ENCODE assay signal across 8 cellular contexts in the genomic region with DNA sequence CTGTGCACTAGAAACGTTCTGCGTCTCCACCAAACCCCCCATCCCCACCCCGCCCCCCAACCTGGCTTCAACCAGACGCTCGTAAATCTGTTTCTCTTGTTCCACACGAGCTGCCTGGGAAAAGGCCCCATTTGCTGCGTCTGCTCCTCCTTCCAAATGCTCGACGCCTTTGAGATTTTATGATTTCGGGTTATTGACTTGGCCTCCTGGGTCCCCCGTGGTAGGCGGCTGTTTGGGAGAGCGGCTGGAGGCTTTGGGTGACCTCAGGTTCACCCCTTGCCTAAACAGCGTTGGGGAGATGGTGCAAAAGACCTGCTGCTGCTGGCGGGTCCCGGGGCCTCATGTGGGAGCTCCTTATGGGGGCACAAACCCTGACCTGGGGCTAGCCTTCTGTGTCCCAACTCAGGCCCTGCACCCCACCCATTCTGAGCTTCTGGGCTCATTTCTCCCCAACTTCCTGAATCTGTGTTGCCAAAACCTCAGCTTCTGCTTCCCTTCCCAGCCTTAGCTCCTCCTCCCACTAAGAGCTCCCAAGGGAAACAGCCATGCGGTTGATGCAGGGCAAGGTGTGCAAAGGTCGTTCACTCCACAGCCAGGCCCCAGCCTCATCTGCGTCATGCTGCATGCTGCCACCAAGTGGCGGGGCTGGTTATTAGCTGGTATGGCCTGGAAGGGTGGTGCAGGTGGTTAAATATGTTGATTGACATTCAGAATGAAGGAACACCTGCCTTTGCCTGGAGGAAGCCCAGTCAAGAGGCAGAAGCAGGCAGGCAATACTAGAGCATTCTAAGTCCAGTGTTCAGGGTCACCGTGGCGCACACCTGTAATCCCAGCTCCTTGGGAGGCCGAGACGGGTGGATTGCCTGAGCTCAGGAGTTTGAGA. TPM values are rescaled to one million over a fixed set of nuclear protein-coding genes. Genes with fewer than 3 reads are reported as not detected.
DNase-seq lines count a peak whose midpoint lies in the region; ATAC-seq and TF ChIP-seq lines count a peak whose summit lies in the region.

No MANE protein-coding gene starts in this region.

- no peaks in the 10 kb centered on the region for H3K9me3 ChIP-seq in Panc1 (ENCODE audit: control insufficient read depth, insufficient read depth, low read depth, low read length)

- no TSS peak for BruUV-seq in Panc1 (replicated peaks; lab: Mats Ljungman, UMichigan)

- intact Hi-C loops in activated CD4-positive, alpha-beta T cell treated with anti-CD3 and anti-CD28 coated beads for 36 hours (cut with DNase I, micrococcal nuclease) = loop anchor here in 1 of 2 experiments (1.0 kb wide), 1 partner anchor 113 kb away; no protein-coding TSS in a partner anchor
- intact Hi-C loops in Panc1 (cut with micrococcal nuclease; ENCODE audit: unreplicated experiment) = no loop called here

- CTCF ChIA-PET in activated CD4-positive, alpha-beta T cell treated with anti-CD3 and anti-CD28 coated beads for 36 hours (lab: Charles Lee) = interaction anchor here (1.0 kb wide), 1 partner anchor 38 kb away, joined by 3 read pairs; no protein-coding TSS in a partner anchor
- CTCF ChIA-PET in Panc1 (lab: Charles Lee) = interaction anchor here (0.6 kb wide), 4 partner anchors 11 to 433 kb away, joined by 3 to 6 read pairs (median 4); no protein-coding TSS in a partner anchor

- no peaks in the 10 kb centered on the region for H3K36me3 ChIP-seq in Panc1 (ENCODE audit: control insufficient read depth, insufficient read depth, low read length)

- ATAC-seq in activated CD4-positive, alpha-beta T cell treated with anti-CD3 and anti-CD28 coated beads for 36 hours = peak; percentile 57
- ATAC-seq in Panc1 (peak; percentile 79), GM19452 (IDR thresholded peaks at IDR 0.05; ENCODE audit: unreplicated experiment) (no peak)

- H3K27me3 ChIP-seq in Panc1 (ENCODE audit: control insufficient read depth, insufficient read depth, low read length) = no peaks in the 10 kb centered on the region

- DNase-seq in activated CD4-positive, alpha-beta T cell treated with anti-CD3 and anti-CD28 coated beads for 36 hours = peak; percentile 55
- DNase-seq in activated CD4-positive, alpha-beta T cell treated with anti-CD3 and anti-CD28 coated beads, Interleukin-2, amount 50 U/mL, for 1 hour = no peak
- DNase-seq in Jurkat, Clone E6-1 (ENCODE audit: low read depth, low spot score) = peak; percentile 21
- DNase-seq in Panc1 (ENCODE audit: low read depth, low spot score) (peak; percentile 2), epithelial cell of esophagus (ENCODE audit: low read depth) (peak; percentile 50), osteocyte (ENCODE audit: extremely low spot score, unreplicated experiment) (no peak), DMS114 treated with DMSO at 0.1 percent for 48 hours (lab: John Stamatoyannopoulos, UW; ENCODE audit: unreplicated experiment) (no peak)

- in situ Hi-C loops in Panc1 (cut with HindIII; ENCODE audit: low pct_unique_long_range_greater_than_20kb, low sequenced_read_pairs) = no loop called here

- TF ChIP-seq CTCF in Panc1 (IDR thresholded peaks at IDR 0.05) (peak; percentile 78), epithelial cell of esophagus (IDR thresholded peaks at IDR 0.05; ENCODE audit: insufficient read depth, low read depth, low read length, missing control alignments) (peak; percentile 55), osteocyte (IDR thresholded peaks at IDR 0.05) (peak; percentile 26)

- H3K27ac Mint-ChIP-seq in activated CD4-positive, alpha-beta T cell treated with anti-CD3 and anti-CD28 coated beads for 36 hours = no peak overlapping the region
- H3K27ac Mint-ChIP-seq in osteocyte (ENCODE audit: unreplicated experiment) = no peak overlapping the region

- no peaks in the 10 kb centered on the region for H3K36me3 Mint-ChIP-seq in activated CD4-positive, alpha-beta T cell treated with anti-CD3 and anti-CD28 coated beads for 36 hours (ENCODE audit: low read depth)
- no peaks in the 10 kb centered on the region for H3K36me3 Mint-ChIP-seq in osteocyte (ENCODE audit: unreplicated experiment)

- H3K4me3 Mint-ChIP-seq in activated CD4-positive, alpha-beta T cell treated with anti-CD3 and anti-CD28 coated beads for 36 hours = no peak overlapping the region
- H3K4me3 Mint-ChIP-seq in osteocyte (ENCODE audit: unreplicated experiment) = no peak overlapping the region

- no peaks in the 10 kb centered on the region for H3K4me1 Mint-ChIP-seq in activated CD4-positive, alpha-beta T cell treated with anti-CD3 and anti-CD28 coated beads for 36 hours
- H3K4me1 Mint-ChIP-seq in osteocyte (ENCODE audit: unreplicated experiment) = peaks cover 2% of the 10 kb centered on the region

- H3K4me3 ChIP-seq in Jurkat, Clone E6-1 (ENCODE audit: low read length) = no peak overlapping the region
- no peak overlapping the region for H3K4me3 ChIP-seq in Panc1 (ENCODE audit: low read depth in 2 of 2, low read length in 2 of 2)
- no peak overlapping the region for H3K4me3 ChIP-seq in epithelial cell of esophagus (ENCODE audit: low read length)

- H3K4me1 ChIP-seq in Panc1 (ENCODE audit: control insufficient read depth, insufficient read depth, low read length) = peaks cover 8% of the 10 kb centered on the region; the same call in 1 of the 2 replicates

- no peaks in the 10 kb centered on the region for H3K9me3 Mint-ChIP-seq in activated CD4-positive, alpha-beta T cell treated with anti-CD3 and anti-CD28 coated beads for 36 hours (ENCODE audit: low read depth)
- no peaks in the 10 kb centered on the region for H3K9me3 Mint-ChIP-seq in osteocyte (ENCODE audit: unreplicated experiment)

- H3K27me3 Mint-ChIP-seq in activated CD4-positive, alpha-beta T cell treated with anti-CD3 and anti-CD28 coated beads for 36 hours = no peaks in the 10 kb centered on the region
- peaks cover 16% of the 10 kb centered on the region for H3K27me3 Mint-ChIP-seq in osteocyte (ENCODE audit: unreplicated experiment)

- POLR2A ChIA-PET in activated CD4-positive, alpha-beta T cell treated with anti-CD3 and anti-CD28 coated beads for 36 hours (lab: Charles Lee) = no interaction called here
- POLR2A ChIA-PET in Panc1 (lab: Charles Lee) = interaction anchor here (0.6 kb wide), 1 partner anchor 9 kb away, joined by 6 read pairs; no protein-coding TSS in a partner anchor

- H3K27ac ChIP-seq in Panc1 (ENCODE audit: low read length) = no peak overlapping the region

RNA-seq across cellular contexts. Expression of a gene that starts 49.1 kb away (rescaled TPM):
- not detected for total RNA-seq in activated CD4-positive, alpha-beta T cell treated with anti-CD3 and anti-CD28 coated beads for 36 hours
- polyA plus RNA-seq in Jurkat, Clone E6-1 (2012; ENCODE audit: insufficient read depth, insufficient read length) = not detected
- total RNA-seq in Panc1 (2021; ENCODE audit: unreplicated experiment) (0.26 TPM), osteocyte (13.3 and 13.5 TPM in 2 replicates)
- not detected for polyA plus RNA-seq in Panc1 (2012; ENCODE audit: insufficient read length)

Comparison
In these comparisons a context has a peak if more than half of its experiments do, and no peak if none do; other contexts are left out.
1. DNase-seq: peak in activated CD4-positive, alpha-beta T cell treated with anti-CD3 and anti-CD28 coated beads for 36 hours (single experiment), Jurkat, Clone E6-1 (single experiment), Panc1 (single experiment) and epithelial cell of esophagus (single experiment); none in activated CD4-positive, alpha-beta T cell treated with anti-CD3 and anti-CD28 coated beads, Interleukin-2, amount 50 U/mL, for 1 hour (single experiment), osteocyte (single experiment) and DMS114 treated with DMSO at 0.1 percent for 48 hours (single experiment).
2. CTCF ChIP-seq: peak in every context shown above with its lines; median percentile 78 in Panc1; 55 in epithelial cell of esophagus; 26 in osteocyte.
3. RNA of a gene that starts 49.1 kb away (total RNA-seq): 13.3 to 13.5 TPM in osteocyte; 0.26 TPM in Panc1 (single experiment) and not detected in activated CD4-positive, alpha-beta T cell treated with anti-CD3 and anti-CD28 coated beads for 36 hours; every median in the first group is over 10 times any median in the second.